38 cellular contexts compared by ENCODE assay signal in the genomic region with DNA sequence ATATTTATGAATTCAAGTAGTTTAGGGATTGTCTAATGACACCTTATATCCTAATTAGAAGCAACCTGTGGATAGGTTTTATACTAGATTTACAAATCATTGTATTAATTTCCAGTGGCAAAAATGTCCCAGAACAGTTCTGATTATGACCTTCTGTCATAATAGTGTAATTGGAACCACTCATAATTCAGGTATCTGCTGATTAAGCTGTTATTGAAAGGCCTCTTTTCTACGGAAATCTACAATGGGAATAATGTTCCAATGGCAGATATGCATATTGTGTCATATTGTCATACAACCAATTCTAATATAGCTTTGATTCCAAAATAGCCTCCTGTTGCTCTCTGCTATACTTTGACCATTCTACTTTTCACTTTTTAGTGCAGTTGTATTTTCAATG. TPM values are rescaled to one million over a fixed set of nuclear protein-coding genes. Genes with fewer than 3 reads are reported as not detected.
DNase-seq lines count a peak whose midpoint lies in the region; ATAC-seq, FAIRE-seq and TF ChIP-seq lines count a peak whose summit lies in the region.
"Had no signal": no experiment of that assay in that cellular context is flagged by ENCODE, and none has a peak within 500 bp of the region (broad histone marks: within the 10 kb centered on the region; RNA-seq: fewer than 3 reads in every experiment).

No MANE protein-coding gene starts in this region.

- H3K27me3 ChIP-seq in HepG2 (ENCODE audit: control insufficient read depth in 1 of 2, insufficient read depth in 2 of 2, low read length in 2 of 2) (no peaks in the 10 kb centered on the region), right lobe of liver (no peaks in the 10 kb centered on the region)
- H3K27me3 ChIP-seq: BE2C; BLaER1; BLaER1 treated with 17β-estradiol and CSF1 and Interleukin-3, amounts not matched to agents 10 nM and 100 nM had no signal

- intact Hi-C loops in HepG2 (cut with micrococcal nuclease; ENCODE audit: unreplicated experiment), result no loop called here
- intact Hi-C loops in right lobe of liver (cut with DNase I), result no loop called here

- no peaks in the 10 kb centered on the region for H4K20me1 ChIP-seq in HepG2 (ENCODE audit: insufficient read depth, low read length)
- H4K20me1 ChIP-seq: BLaER1; BLaER1 treated with 17β-estradiol and CSF1 and Interleukin-3, amounts not matched to agents 10 nM and 100 nM had no signal

- no TSS peak for BruUV-seq in HepG2 (replicated peaks; lab: Mats Ljungman, UMichigan)

- H3K9me3 ChIP-seq in HepG2 (ENCODE audit: low read length) (no peaks in the 10 kb centered on the region), right lobe of liver (no peaks in the 10 kb centered on the region), A549 (no peaks in the 10 kb centered on the region)
- H3K9me3 ChIP-seq: BE2C; BLaER1; BLaER1 treated with 17β-estradiol and CSF1 and Interleukin-3, amounts not matched to agents 10 nM and 100 nM; Caco-2 had no signal

- H3K27ac ChIP-seq in HepG2 (ENCODE audit: extremely low read length, insufficient read depth, low read length), result no peak overlapping the region
- H3K27ac ChIP-seq in right lobe of liver, result no peak overlapping the region
- H3K27ac ChIP-seq in A549, result no peak overlapping the region
- H3K27ac ChIP-seq: 22Rv1; BLaER1; BLaER1 treated with 17β-estradiol and CSF1 and Interleukin-3, amounts not matched to agents 10 nM and 100 nM; C4-2B had no signal

- no peak overlapping the region for H3K9ac ChIP-seq in HepG2 (ENCODE audit: insufficient read depth, low read depth, low read length)
- H3K9ac ChIP-seq: BLaER1; BLaER1 treated with 17β-estradiol and CSF1 and Interleukin-3, amounts not matched to agents 10 nM and 100 nM had no signal

- TF ChIP-seq POLR2A in HepG2 (IDR thresholded peaks at IDR 0.05; ENCODE audit: insufficient read depth in 1 of 2, low read depth in 2 of 2, low read length in 2 of 2) (no peak), right lobe of liver (IDR thresholded peaks at IDR 0.05) (no peak), A549 (IDR thresholded peaks at IDR 0.05; ENCODE audit: low read length) (no peak), GM12892 (IDR thresholded peaks at IDR 0.05; ENCODE audit: low read depth, low read length) (no peak)

- 5% methylated on average over 1 of the region's 1 CpG for WGBS in HepG2 (ENCODE audit: low lambda C conversion rate)
- WGBS in right lobe of liver (ENCODE audit: insufficient coverage, low coverage, low lambda C conversion rate, missing lambda C conversion rate), result 67% methylated on average over 1 of the region's 1 CpG
- WGBS in A549 (ENCODE audit: missing lambda C conversion rate), result 45% methylated on average over 1 of the region's 1 CpG

- no peak for DNase-seq in HepG2 (ENCODE audit: low spot score)
- no peak for DNase-seq in right lobe of liver
- no peak for DNase-seq in A549 (ENCODE audit: low read depth in 1 of 2, low spot score in 1 of 2)
- DNase-seq in GM12892 (ENCODE audit: insufficient read length), result no peak
- peak; percentile 17 for DNase-seq in NCI-H69 (lab: John Stamatoyannopoulos, UW)
- no peak for DNase-seq in NCI-H510A (lab: John Stamatoyannopoulos, UW)
- no peak for DNase-seq in HCEC 1CT
- no peak for DNase-seq in DMS 273 (lab: John Stamatoyannopoulos, UW; ENCODE audit: unreplicated experiment)
- DNase-seq: 8988T; ACHN; AML-193; BE2C; C1 segment of cervical spinal cord; Caco-2; Calu3; CD4-positive, alpha-beta memory T cell; CD4-positive, alpha-beta T cell; CD4-positive, CD25-positive, alpha-beta regulatory T cell; CD8-positive, alpha-beta memory T cell; CD8-positive, alpha-beta T cell; COR-L47; DMS 273 treated with DMSO at 0.1 percent for 48 hours; DMS153; DMS53; DMS79; DMS79 treated with DMSO at 0.1 percent for 48 hours; DND-41; EL had no signal

- H3K36me3 ChIP-seq in HepG2 (replicated peaks in 1 of 2; ENCODE audit: control insufficient read depth in 1 of 2, insufficient read depth in 2 of 2, low read length in 2 of 2) (no peaks in the 10 kb centered on the region), right lobe of liver (no peaks in the 10 kb centered on the region)
- H3K36me3 ChIP-seq: BE2C; BLaER1; BLaER1 treated with 17β-estradiol and CSF1 and Interleukin-3, amounts not matched to agents 10 nM and 100 nM had no signal

- TF ChIP-seq EP300 in HepG2 (IDR thresholded peaks at IDR 0.05; ENCODE audit: low read depth in 2 of 2, low read length in 2 of 2), result no peak
- TF ChIP-seq EP300 in HepG2 (CRISPR knock-in tag; IDR thresholded peaks at IDR 0.05; ENCODE audit: borderline replicate concordance), result no peak
- TF ChIP-seq EP300 in A549 (IDR thresholded peaks at IDR 0.05), result no peak

- H2AFZ ChIP-seq in HepG2 (ENCODE audit: low read length), result no peak overlapping the region

- H3K4me3 ChIP-seq in HepG2 (replicated peaks in 1 of 3; ENCODE audit: insufficient read depth in 1 of 3, low read depth in 2 of 3, low read length in 3 of 3), result no peak overlapping the region
- H3K4me3 ChIP-seq in right lobe of liver, result no peak overlapping the region
- no peak overlapping the region for H3K4me3 ChIP-seq in A549
- H3K4me3 ChIP-seq: BLaER1; BLaER1 treated with 17β-estradiol and CSF1 and Interleukin-3, amounts not matched to agents 10 nM and 100 nM had no signal

- H3K4me2 ChIP-seq in HepG2 (ENCODE audit: low read depth, low read length) (no peak overlapping the region), A549 (no peak overlapping the region)
- H3K4me2 ChIP-seq: BLaER1; BLaER1 treated with 17β-estradiol and CSF1 and Interleukin-3, amounts not matched to agents 10 nM and 100 nM had no signal

- POLR2A ChIA-PET in HepG2 (lab: Yijun Ruan, JAX) (no interaction called here), A549 (lab: Yijun Ruan, JAX) (no interaction called here)

- no peaks in the 10 kb centered on the region for H3K79me2 ChIP-seq in HepG2 (ENCODE audit: insufficient read depth, low read length)

- TF ChIP-seq RAD21 in HepG2 (CRISPR knock-in tag; IDR thresholded peaks at IDR 0.05) (no peak), A549 (conservative IDR thresholded peaks at IDR 0.05 in 1 of 2, IDR thresholded peaks at IDR 0.05 in 1 of 2) (no peak)

- in situ Hi-C loops in HepG2 (cut with HindIII; ENCODE audit: extremely low pct_ligation_motif_present, low pct_unique_long_range_greater_than_20kb), result loop anchor here (25.0 kb wide), 1 partner anchor 676 kb away; no protein-coding TSS in a partner anchor

- ATAC-seq in HepG2 (no peak), right lobe of liver (no peak), A549 (no peak)
- ATAC-seq: CD8-positive, alpha-beta T cell had no signal

- H3K4me1 ChIP-seq in HepG2 (ENCODE audit: insufficient read depth, low read length), result no peaks in the 10 kb centered on the region
- no peaks in the 10 kb centered on the region for H3K4me1 ChIP-seq in right lobe of liver
- H3K4me1 ChIP-seq in A549, result no peaks in the 10 kb centered on the region
- H3K4me1 ChIP-seq: BLaER1; BLaER1 treated with 17β-estradiol and CSF1 and Interleukin-3, amounts not matched to agents 10 nM and 100 nM had no signal

- FAIRE-seq in HepG2 (lab: Jason Lieb, UNC) (no peak), A549 (lab: Jason Lieb, UNC) (no peak), GM12892 (lab: Jason Lieb, UNC) (peak; percentile 9)
- FAIRE-seq: A204.1, D721Med had no signal

- TF ChIP-seq CTCF in HepG2 (CRISPR knock-in tag; IDR thresholded peaks at IDR 0.05) (no peak), right lobe of liver (IDR thresholded peaks at IDR 0.05) (no peak), A549 (IDR thresholded peaks at IDR 0.05) (no peak)

- CTCF ChIA-PET in HepG2 (lab: Yijun Ruan, JAX; ENCODE audit: low intra/inter-chr PET ratio, low total read pairs), result no interaction called here
- CTCF ChIA-PET in A549 (lab: Yijun Ruan, JAX), result no interaction called here

TF ChIP-seq in HepG2, 621 proteins besides CTCF, POLR2A, EP300 and RAD21 (continues in another document):
- TF ChIP-seq ZBTB20 (CRISPR knock-in tag; IDR thresholded peaks at IDR 0.05; ENCODE audit: borderline replicate concordance, low read depth) (no peak), ZNF552 (CRISPR knock-in tag; IDR thresholded peaks at IDR 0.05; ENCODE audit: borderline replicate concordance) (no peak)

TF ChIP-seq in A549, 52 proteins besides CTCF, POLR2A, EP300 and RAD21 (continues in another document):
- TF ChIP-seq HEYL (CRISPR knock-in tag; IDR thresholded peaks at IDR 0.05), result no peak
- TF ChIP-seq JUNB (IDR thresholded peaks at IDR 0.05), result no peak
- TF ChIP-seq MAFK (IDR thresholded peaks at IDR 0.05; ENCODE audit: partially characterized antibody), result peak; percentile 21
- no peak for TF ChIP-seq SREBF2 (IDR thresholded peaks at IDR 0.05)
- TF ChIP-seq HOXB5 (CRISPR knock-in tag; IDR thresholded peaks at IDR 0.05), result no peak

RNA-seq across cellular contexts. Expression of a gene that starts 19.0 kb away (rescaled TPM):
- total RNA-seq in HepG2 (2016; rRNA removed; fragmentation: Illumina TruSeq; extraction: Trizol) (not detected in 2 replicates), right lobe of liver (10 to 100 TPM in 3 of 6 experiments, 1 to 10 TPM in 3; 5.4 to 19.0 (median 11.0) TPM)
- not detected in 2 replicates for total RNA-seq in HepG2 (2016; cell fraction: cytosol; rRNA removed; fragmentation: Illumina TruSeq; extraction: Trizol; ENCODE audit: low read depth)
- total RNA-seq in HepG2 (2016; cell fraction: insoluble cytoplasmic fraction; rRNA removed; fragmentation: Illumina TruSeq; extraction: Trizol), result not detected in 2 replicates
- total RNA-seq in HepG2 (2016; cell fraction: membrane; rRNA removed; fragmentation: Illumina TruSeq; extraction: Trizol), result not detected in 2 replicates
- not detected in 2 replicates for total RNA-seq in HepG2 (2016; cell fraction: nucleus; rRNA removed; fragmentation: Illumina TruSeq; extraction: Trizol)
- polyA plus RNA-seq in HepG2 (2011; rRNA removed) (0.07 TPM in 1 of 2 replicates, not detected in the other), A549 (2011; rRNA removed) (not detected in 2 replicates), A549 (2017; fragmentation: RNase III; extraction: RNeasy Plus Mini Kit Qiagen cat#74134 plus additional on column Dnase treatment) (not detected in 3 replicates)
- not detected in 2 replicates for polyA plus RNA-seq in HepG2 (2011; cell fraction: cytosol; rRNA removed)
- polyA plus RNA-seq in HepG2 (2011; cell fraction: nucleus; rRNA removed), result not detected in 2 replicates
- polyA plus RNA-seq in HepG2 (2012), result not detected in 2 replicates
- polyA plus RNA-seq in HepG2 (2016; cell fraction: cytosol; fragmentation: Illumina TruSeq; extraction: Trizol; ENCODE audit: low read depth), result not detected in 2 replicates
- not detected in 2 replicates for polyA plus RNA-seq in HepG2 (2016; cell fraction: insoluble cytoplasmic fraction; fragmentation: Illumina TruSeq; extraction: Trizol; ENCODE audit: low read depth)
- not detected in 2 replicates for polyA plus RNA-seq in HepG2 (2016; cell fraction: membrane; fragmentation: Illumina TruSeq; extraction: Trizol; ENCODE audit: low read depth)
- not detected in 2 replicates for polyA plus RNA-seq in HepG2 (2016; cell fraction: nucleus; fragmentation: Illumina TruSeq; extraction: Trizol; ENCODE audit: insufficient read depth, low read depth)
- polyA minus RNA-seq in HepG2 (2011; rRNA and poly(A)+ RNA removed; ENCODE audit: low replicate concordance), result not detected in 2 replicates
- not detected in 2 replicates for polyA minus RNA-seq in HepG2 (2011; cell fraction: cytosol; rRNA and poly(A)+ RNA removed)
- not detected in 2 replicates for polyA minus RNA-seq in HepG2 (2011; cell fraction: nucleus; rRNA and poly(A)+ RNA removed)
- polyA plus RNA-seq in A549 (2012; cell fraction: cytosol; rRNA removed), result not detected in 2 replicates
- not detected in 2 replicates for polyA plus RNA-seq in A549 (2012; cell fraction: nucleus; rRNA removed)
- not detected in 2 replicates for polyA minus RNA-seq in A549 (2011; rRNA and poly(A)+ RNA removed)
- 1.2 TPM for polyA plus RNA-seq in GM12892 (2012; ENCODE audit: missing spikeins)
- total RNA-seq: A172; Caco-2; Calu3; CD8-positive, alpha-beta memory T cell; CD8-positive, alpha-beta T cell; Daoy had no signal
- polyA plus RNA-seq: AG04450, BJ had no signal

Comparison
In these comparisons a context has a peak if more than half of its experiments do, and no peak if none do; other contexts are left out.
1. RNA of a gene that starts 19.0 kb away (total RNA-seq): 5.4 to 19.0 TPM in right lobe of liver; not detected in HepG2; every median in the first group is over 4 times any median in the second.